Comparison of ENCODE assay signal across 7 cellular contexts in the genomic region with DNA sequence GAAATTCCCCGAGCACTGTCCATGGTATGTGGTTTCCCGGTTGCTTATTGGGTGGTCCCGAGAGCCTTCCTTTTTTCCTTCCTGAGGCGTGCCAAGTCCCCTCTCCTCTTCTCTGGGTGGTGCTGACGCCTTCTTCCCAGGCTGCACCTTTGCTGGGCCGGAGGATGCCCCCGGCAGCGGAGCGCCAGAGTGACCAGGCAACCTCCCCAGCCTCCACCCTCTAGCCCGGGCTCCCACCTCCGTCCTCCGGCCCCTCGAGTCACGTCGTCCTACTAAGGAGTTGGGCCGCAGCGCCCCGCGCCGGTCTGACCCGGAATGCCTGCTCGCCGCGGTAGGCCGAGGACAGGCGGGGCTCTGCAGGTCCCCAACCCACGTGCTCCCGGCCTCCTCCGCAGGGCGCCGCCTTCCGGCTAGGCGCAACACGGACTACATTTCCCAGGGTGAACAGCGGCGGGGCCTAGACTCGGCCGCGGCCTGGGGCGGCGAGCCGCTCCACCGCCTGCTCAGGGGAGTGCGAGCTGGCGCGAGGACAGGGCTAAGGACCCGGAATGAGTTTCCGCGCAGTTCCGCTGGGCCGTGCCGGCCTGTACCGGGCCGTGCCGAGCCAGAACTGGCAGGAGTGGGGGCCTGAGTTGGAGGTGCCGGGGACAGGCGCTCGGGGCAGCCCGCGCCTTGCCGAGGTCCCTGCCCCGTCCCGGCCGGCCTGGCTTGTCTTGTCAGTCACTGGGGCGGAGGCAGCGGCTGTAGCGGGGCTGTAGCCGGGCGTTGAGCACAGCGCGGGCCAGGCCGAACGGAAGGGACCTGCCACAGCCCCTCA. TPM values are rescaled to one million over a fixed set of nuclear protein-coding genes. Genes with fewer than 3 reads are reported as not detected.
DNase-seq lines count a peak whose midpoint lies in the region; ATAC-seq and TF ChIP-seq lines count a peak whose summit lies in the region.

A gene with protein sequence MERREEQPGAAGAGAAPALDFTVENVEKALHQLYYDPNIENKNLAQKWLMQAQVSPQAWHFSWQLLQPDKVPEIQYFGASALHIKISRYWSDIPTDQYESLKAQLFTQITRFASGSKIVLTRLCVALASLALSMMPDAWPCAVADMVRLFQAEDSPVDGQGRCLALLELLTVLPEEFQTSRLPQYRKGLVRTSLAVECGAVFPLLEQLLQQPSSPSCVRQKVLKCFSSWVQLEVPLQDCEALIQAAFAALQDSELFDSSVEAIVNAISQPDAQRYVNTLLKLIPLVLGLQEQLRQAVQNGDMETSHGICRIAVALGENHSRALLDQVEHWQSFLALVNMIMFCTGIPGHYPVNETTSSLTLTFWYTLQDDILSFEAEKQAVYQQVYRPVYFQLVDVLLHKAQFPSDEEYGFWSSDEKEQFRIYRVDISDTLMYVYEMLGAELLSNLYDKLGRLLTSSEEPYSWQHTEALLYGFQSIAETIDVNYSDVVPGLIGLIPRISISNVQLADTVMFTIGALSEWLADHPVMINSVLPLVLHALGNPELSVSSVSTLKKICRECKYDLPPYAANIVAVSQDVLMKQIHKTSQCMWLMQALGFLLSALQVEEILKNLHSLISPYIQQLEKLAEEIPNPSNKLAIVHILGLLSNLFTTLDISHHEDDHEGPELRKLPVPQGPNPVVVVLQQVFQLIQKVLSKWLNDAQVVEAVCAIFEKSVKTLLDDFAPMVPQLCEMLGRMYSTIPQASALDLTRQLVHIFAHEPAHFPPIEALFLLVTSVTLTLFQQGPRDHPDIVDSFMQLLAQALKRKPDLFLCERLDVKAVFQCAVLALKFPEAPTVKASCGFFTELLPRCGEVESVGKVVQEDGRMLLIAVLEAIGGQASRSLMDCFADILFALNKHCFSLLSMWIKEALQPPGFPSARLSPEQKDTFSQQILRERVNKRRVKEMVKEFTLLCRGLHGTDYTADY (plus strand): TSS at position 707 of the 817 bp plus-strand sequence. CDS start 651 bp downstream, outside the sequence.

- peak; percentile 63 for DNase-seq in NCI-H187 treated with DMSO at 0.1 percent for 48 hours (lab: John Stamatoyannopoulos, UW)
- peak; percentile 90 for DNase-seq in T-helper 22 cell (ENCODE audit: low read depth)
- DNase-seq in astrocyte of the cerebellum (ENCODE audit: low read depth) = peak; percentile 73
- peak; percentile 97 for DNase-seq in hepatocyte (ENCODE audit: low spot score)
- peak; percentile 83 for DNase-seq in retinal pigment epithelial cell (ENCODE audit: low read depth)

- H2AFZ ChIP-seq in hepatocyte = peak within 1 kb of the TSS; percentile 69

- H3K9me3 ChIP-seq in hepatocyte (ENCODE audit: low read depth) = no peaks in the 10 kb centered on the region

- H3K9me2 ChIP-seq in hepatocyte (replicated peaks; ENCODE audit: insufficient read depth) = no peaks in the 10 kb centered on the region

- no peaks in the 10 kb centered on the region for H3K27me3 ChIP-seq in hepatocyte

- H3K4me2 ChIP-seq in hepatocyte = peak within 1 kb of the TSS; percentile 100

- ATAC-seq in GM18505 (IDR thresholded peaks at IDR 0.05; ENCODE audit: unreplicated experiment) (peak; percentile 91), HG02970 (IDR thresholded peaks at IDR 0.05; ENCODE audit: low FRiP score, unreplicated experiment) (peak; percentile 93)

- in situ Hi-C loops in astrocyte of the cerebellum (cut with HindIII; ENCODE audit: low sequenced_read_pairs) = no loop called here

- peak; percentile 92 for TF ChIP-seq POLR2A in GM18505 (IDR thresholded peaks at IDR 0.05; ENCODE audit: borderline replicate concordance, extremely low read depth, insufficient read depth, insufficient read length)

- peaks cover 33% of the 10 kb centered on the region for H3K79me2 ChIP-seq in hepatocyte

- under 1% methylated on average over 58 of the region's 73 CpGs for WGBS in hepatocyte (ENCODE audit: low lambda C conversion rate, missing lambda C conversion rate)

- no peaks in the 10 kb centered on the region for H4K20me1 ChIP-seq in hepatocyte (ENCODE audit: insufficient read depth, poor library complexity, severe bottlenecking)

- peak within 1 kb of the TSS; percentile 85 for H3K4me3 ChIP-seq in astrocyte of the cerebellum (ENCODE audit: low read depth, low read length)
- H3K4me3 ChIP-seq in hepatocyte = peak within 1 kb of the TSS; percentile 53
- H3K4me3 ChIP-seq in retinal pigment epithelial cell (ENCODE audit: low read length) = peak within 1 kb of the TSS; percentile 86

- TF ChIP-seq CTCF in astrocyte of the cerebellum (IDR thresholded peaks at IDR 0.05; ENCODE audit: low read depth, low read length, missing control alignments) (peak; percentile 56), hepatocyte (IDR thresholded peaks at IDR 0.05; ENCODE audit: poor library complexity) (peak; percentile 82), retinal pigment epithelial cell (conservative IDR thresholded peaks at IDR 0.05; ENCODE audit: low read depth, low read length) (peak; percentile 61)

- peaks cover 11% of the 10 kb centered on the region for H3K4me1 ChIP-seq in hepatocyte (ENCODE audit: insufficient read depth)

- H3K27ac ChIP-seq in hepatocyte = peak within 1 kb of the TSS; percentile 97

- H3K36me3 ChIP-seq in hepatocyte (replicated peaks; ENCODE audit: insufficient read depth, low read depth) = no peaks in the 10 kb centered on the region

RNA-seq across cellular contexts. Expression of the gene that starts here (rescaled TPM):
- 20.6 and 21.7 TPM in 2 replicates for total RNA-seq in hepatocyte
- polyA plus RNA-seq in hepatocyte = 25.4 and 30.7 TPM in 2 replicates

Comparison
In these comparisons a context has a peak if more than half of its experiments do, and no peak if none do; other contexts are left out.
1. Peak in every context shown above with its lines: DNase-seq, ATAC-seq, H3K4me3 ChIP-seq and H3K27ac ChIP-seq.